In the genomic region with DNA sequence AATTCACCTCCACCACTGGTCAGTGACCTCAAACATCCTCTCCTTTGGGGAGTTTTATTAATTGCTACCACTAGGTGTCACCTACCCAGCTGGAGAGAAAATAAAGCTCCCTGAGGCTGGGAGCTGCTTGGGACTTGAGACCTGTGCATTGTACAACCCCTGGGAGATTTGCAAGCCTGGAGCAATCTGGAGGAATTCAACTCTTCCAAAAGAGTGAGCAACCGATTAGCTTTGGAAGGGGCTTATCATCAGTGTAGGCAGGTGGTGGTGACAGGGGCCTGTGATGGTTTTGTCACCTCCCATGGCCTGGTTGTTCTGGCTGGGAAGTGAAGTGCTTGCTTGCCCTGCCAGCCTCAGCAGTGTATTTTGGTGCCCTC, we compare ENCODE assay signal across 8 cellular contexts. TPM values are rescaled to one million over a fixed set of nuclear protein-coding genes. Genes with fewer than 3 reads are reported as not detected.
DNase-seq lines count a peak whose midpoint lies in the region; ATAC-seq and TF ChIP-seq lines count a peak whose summit lies in the region.

No MANE protein-coding gene starts in this region.

- H3K4me3 ChIP-seq in KMS-11 (IDR thresholded peaks at IDR 0.05; ENCODE audit: insufficient read depth, low read depth, low read length) (no peak overlapping the region), right cardiac atrium (ENCODE audit: low read length) (no peak overlapping the region), thoracic aorta (no peak overlapping the region)

- no peaks in the 10 kb centered on the region for H3K4me1 Mint-ChIP-seq in activated CD4-positive, alpha-beta T cell treated with anti-CD3 and anti-CD28 coated beads, Interleukin-2, amount 10 ng/mL, durations not matched to agents 7 days and 5 days
- peaks cover 2% of the 10 kb centered on the region for H3K4me1 Mint-ChIP-seq in activated B cell treated with CpG ODN at 0.5 μM for 24 hours

- H3K36me3 ChIP-seq in KMS-11 (ENCODE audit: insufficient read depth) (no peaks in the 10 kb centered on the region), thoracic aorta (no peaks in the 10 kb centered on the region)

- H3K27ac ChIP-seq in KMS-11, result no peak overlapping the region
- H3K27ac ChIP-seq in right cardiac atrium (ENCODE audit: low read length), result peak overlapping the region; percentile 85
- H3K27ac ChIP-seq in thoracic aorta, result no peak overlapping the region

- H3K27me3 ChIP-seq in KMS-11 (ENCODE audit: insufficient read depth, low read depth), result no peaks in the 10 kb centered on the region
- no peaks in the 10 kb centered on the region for H3K27me3 ChIP-seq in right cardiac atrium (ENCODE audit: control insufficient read depth, insufficient read depth)
- no peaks in the 10 kb centered on the region for H3K27me3 ChIP-seq in thoracic aorta (replicated peaks; ENCODE audit: insufficient read depth)

- POLR2A ChIA-PET in activated CD4-positive, alpha-beta T cell treated with anti-CD3 and anti-CD28 coated beads, Interleukin-2, amount 10 ng/mL, durations not matched to agents 7 days and 5 days (lab: Charles Lee), result no interaction called here
- POLR2A ChIA-PET in activated B cell treated with CpG ODN at 0.5 μM for 24 hours (lab: Charles Lee), result no interaction called here

- WGBS in right cardiac atrium, result 19% methylated on average over 1 of the region's 1 CpG

- no peak overlapping the region for H3K9ac ChIP-seq in KMS-11

- TF ChIP-seq CTCF in KMS-11 (conservative IDR thresholded peaks at IDR 0.05; ENCODE audit: low read depth, low read length) (peak; percentile 69), activated B cell treated with CpG ODN at 0.5 μM for 24 hours (IDR thresholded peaks at IDR 0.05) (no peak), thoracic aorta (IDR thresholded peaks at IDR 0.05) (peak; percentile 49)

- H3K4me2 ChIP-seq in KMS-11, result no peak overlapping the region

- peak; percentile 78 for ATAC-seq in GM21737 (IDR thresholded peaks at IDR 0.05; ENCODE audit: unreplicated experiment)
- peak; percentile 61 for ATAC-seq in activated B cell treated with CpG ODN at 0.5 μM for 24 hours (ENCODE audit: low read depth)
- ATAC-seq in right cardiac atrium, result peak; percentile 69 to 75
- ATAC-seq in thoracic aorta (ENCODE audit: insufficient number of reproducible peaks, low FRiP score, low read depth), result no peak
- ATAC-seq in HG03097 (IDR thresholded peaks at IDR 0.05; ENCODE audit: low FRiP score, unreplicated experiment), result no peak

- H3K4me1 ChIP-seq in KMS-11 (ENCODE audit: low read depth, poor library complexity, severe bottlenecking) (no peaks in the 10 kb centered on the region), right cardiac atrium (ENCODE audit: control insufficient read depth, insufficient read depth, low read length) (peaks cover 3% of the 10 kb centered on the region), thoracic aorta (ENCODE audit: control insufficient read depth in 1 of 2, low read depth in 2 of 2) (peaks cover 10 to 41% of the 10 kb centered on the region in 2 donors)

- H2AFZ ChIP-seq in KMS-11 (ENCODE audit: low read depth), result no peak overlapping the region

- no peaks in the 10 kb centered on the region for H4K20me1 ChIP-seq in KMS-11 (ENCODE audit: insufficient read depth)

- no peaks in the 10 kb centered on the region for H3K36me3 Mint-ChIP-seq in activated CD4-positive, alpha-beta T cell treated with anti-CD3 and anti-CD28 coated beads, Interleukin-2, amount 10 ng/mL, durations not matched to agents 7 days and 5 days (ENCODE audit: low read depth)
- no peaks in the 10 kb centered on the region for H3K36me3 Mint-ChIP-seq in activated B cell treated with CpG ODN at 0.5 μM for 24 hours (ENCODE audit: low read depth)

- no peaks in the 10 kb centered on the region for H3K9me3 Mint-ChIP-seq in activated CD4-positive, alpha-beta T cell treated with anti-CD3 and anti-CD28 coated beads, Interleukin-2, amount 10 ng/mL, durations not matched to agents 7 days and 5 days
- H3K9me3 Mint-ChIP-seq in activated B cell treated with CpG ODN at 0.5 μM for 24 hours, result no peaks in the 10 kb centered on the region

- no peaks in the 10 kb centered on the region for H3K9me3 ChIP-seq in right cardiac atrium (ENCODE audit: control insufficient read depth, low read length)
- H3K9me3 ChIP-seq in thoracic aorta, result no peaks in the 10 kb centered on the region

- H3K27me3 Mint-ChIP-seq in activated CD4-positive, alpha-beta T cell treated with anti-CD3 and anti-CD28 coated beads, Interleukin-2, amount 10 ng/mL, durations not matched to agents 7 days and 5 days, result peaks cover 2% of the 10 kb centered on the region
- H3K27me3 Mint-ChIP-seq in activated B cell treated with CpG ODN at 0.5 μM for 24 hours, result no peaks in the 10 kb centered on the region

- CTCF ChIA-PET in activated CD4-positive, alpha-beta T cell treated with anti-CD3 and anti-CD28 coated beads, Interleukin-2, amount 10 ng/mL, durations not matched to agents 7 days and 5 days (lab: Charles Lee), result interaction anchor here (1.5 kb wide), 1 partner anchor 11 kb away, joined by 4 read pairs; no protein-coding TSS in a partner anchor
- CTCF ChIA-PET in activated B cell treated with CpG ODN at 0.5 μM for 24 hours (lab: Charles Lee), result interaction anchor here (0.7 to 1.0 kb wide), 3 partner anchors 22 to 92 kb away, joined by 3 to 6 read pairs (median 3); no protein-coding TSS in a partner anchor

- no peaks in the 10 kb centered on the region for H3K79me2 ChIP-seq in KMS-11 (ENCODE audit: insufficient read depth, low read depth)

- peak; percentile 24 for DNase-seq in activated CD4-positive, alpha-beta T cell treated with anti-CD3 and anti-CD28 coated beads, Interleukin-2, amount 10 ng/mL, durations not matched to agents 7 days and 5 days
- DNase-seq in activated CD4-positive, alpha-beta T cell treated with anti-CD3 and anti-CD28 coated beads for 1 hour, result no peak
- DNase-seq in activated B cell treated with CpG ODN at 0.5 μM for 24 hours, result no peak
- peak in 1 of 3 donors; percentile 56 for DNase-seq in right cardiac atrium
- DNase-seq in thoracic aorta (ENCODE audit: low spot score), result no peak

- H3K4me3 Mint-ChIP-seq in activated CD4-positive, alpha-beta T cell treated with anti-CD3 and anti-CD28 coated beads, Interleukin-2, amount 10 ng/mL, durations not matched to agents 7 days and 5 days, result no peak overlapping the region
- H3K4me3 Mint-ChIP-seq in activated B cell treated with CpG ODN at 0.5 μM for 24 hours, result no peak overlapping the region

- no peak overlapping the region for H3K27ac Mint-ChIP-seq in activated CD4-positive, alpha-beta T cell treated with anti-CD3 and anti-CD28 coated beads, Interleukin-2, amount 10 ng/mL, durations not matched to agents 7 days and 5 days
- H3K27ac Mint-ChIP-seq in activated B cell treated with CpG ODN at 0.5 μM for 24 hours, result no peak overlapping the region

- intact Hi-C loops in activated B cell treated with CpG ODN at 0.5 μM for 24 hours (cut with micrococcal nuclease) (loop anchor here (5.0 kb wide), 1 partner anchor 34 kb away; no protein-coding TSS in a partner anchor), right cardiac atrium (cut with DNase I) (no loop called here)

RNA-seq across cellular contexts. Expression of gene FRY, which starts 30.2 kb away (rescaled TPM):
- 10 to 100 TPM; 12.0 to 14.3 TPM for total RNA-seq in activated CD4-positive, alpha-beta T cell treated with anti-CD3 and anti-CD28 coated beads, Interleukin-2, amount 10 ng/mL, durations not matched to agents 7 days and 5 days
- total RNA-seq in activated B cell treated with CpG ODN at 0.5 μM for 24 hours (4.7 and 4.8 TPM in 2 replicates), right cardiac atrium (100 to 1,000 TPM; 101 to 139 (median 116) TPM), thoracic aorta (100 to 1,000 TPM; 122 to 165 TPM)
- 29.0 TPM for polyA plus RNA-seq in right cardiac atrium

Comparison
In these comparisons a context has a peak if more than half of its experiments do, and no peak if none do; other contexts are left out.
1. ATAC-seq: peak in GM21737 (single experiment), activated B cell treated with CpG ODN at 0.5 μM for 24 hours (single experiment) and right cardiac atrium (2 of 2); none in thoracic aorta (single experiment) and HG03097 (single experiment).
2. RNA of gene FRY, which starts 30.2 kb away (total RNA-seq): 122 to 165 TPM in thoracic aorta and 101 to 139 TPM in right cardiac atrium; 12.0 to 14.3 TPM in activated CD4-positive, alpha-beta T cell treated with anti-CD3 and anti-CD28 coated beads, Interleukin-2, amount 10 ng/mL, durations not matched to agents 7 days and 5 days and 4.7 to 4.8 TPM in activated B cell treated with CpG ODN at 0.5 μM for 24 hours; every median in the first group is over 4 times any median in the second.